13 cellular contexts compared by ENCODE assay signal in the genomic region with DNA sequence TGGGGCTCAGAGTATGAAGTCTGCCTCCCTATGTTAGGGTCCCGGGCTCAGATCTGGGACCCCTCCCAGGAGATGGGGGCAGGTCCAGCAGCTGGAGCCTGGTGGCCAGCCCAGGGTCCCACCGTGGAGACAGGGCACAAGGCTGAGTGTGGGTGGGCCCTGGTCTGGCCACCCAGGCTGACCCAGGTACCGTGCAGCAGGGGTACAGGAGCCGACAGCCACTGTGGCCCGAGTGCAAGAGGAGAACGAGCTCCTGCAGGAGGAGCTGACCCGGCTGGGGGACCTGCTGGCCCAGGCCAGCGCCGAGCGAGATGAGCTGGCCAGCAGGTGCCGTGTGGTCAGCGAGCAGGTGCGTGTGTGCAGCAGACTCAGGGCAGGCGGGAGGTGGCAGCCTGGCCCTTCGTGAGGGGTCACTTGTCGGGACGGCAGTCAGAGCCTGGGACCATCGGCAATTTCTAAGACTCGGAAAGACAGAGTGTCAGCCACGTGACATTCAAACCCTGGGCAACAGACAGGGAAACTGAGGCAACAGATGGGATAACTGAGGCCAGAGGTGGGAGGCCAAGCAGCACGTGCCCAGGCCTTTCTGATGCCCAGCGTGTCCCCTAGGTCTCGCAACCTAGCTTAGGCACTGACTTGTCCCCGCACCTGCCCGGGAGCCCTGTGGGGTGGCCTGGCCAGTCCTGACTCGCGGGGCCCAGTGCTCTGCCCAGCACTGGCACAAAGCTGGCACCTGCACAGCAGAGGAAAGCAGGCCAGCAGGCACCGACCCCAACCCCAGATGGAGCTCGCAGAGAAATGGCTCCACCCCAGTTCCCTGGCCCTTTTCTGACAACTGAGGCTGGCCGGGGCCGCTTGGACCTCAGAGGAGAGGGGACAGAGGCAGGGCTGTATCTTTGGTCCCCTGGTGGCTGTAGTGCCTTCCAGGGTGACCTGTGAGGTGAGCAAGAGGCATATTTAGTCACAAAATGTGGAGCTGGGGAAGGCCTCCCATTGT. TPM values are rescaled to one million over a fixed set of nuclear protein-coding genes. Genes with fewer than 3 reads are reported as not detected.
DNase-seq lines count a peak whose midpoint lies in the region; ATAC-seq and TF ChIP-seq lines count a peak whose summit lies in the region.
"Had no signal": no experiment of that assay in that cellular context is flagged by ENCODE, and none has a peak within 500 bp of the region (broad histone marks: within the 10 kb centered on the region; RNA-seq: fewer than 3 reads in every experiment).

No MANE protein-coding gene starts in this region.

- DNase-seq in BE2C (peak; percentile 6), RWPE1 (ENCODE audit: low spot score) (no peak), Right ventricle myocardium superior (peak; percentile 29), progenitor cell of endocrine pancreas (ENCODE audit: low spot score, unreplicated experiment) (peak; percentile 7), NCI-H774 (lab: John Stamatoyannopoulos, UW) (no peak), LoVo (ENCODE audit: low spot score) (no peak)
- DNase-seq: activated CD4-positive, CD25-positive, alpha-beta regulatory T cell; amygdala; NCI-H2107 had no signal

- H3K27ac Mint-ChIP-seq in progenitor cell of endocrine pancreas: no peak overlapping the region

- peaks cover 7% of the 10 kb centered on the region for H3K4me1 ChIP-seq in BE2C

- CTCF ChIA-PET in RWPE1 (lab: Yijun Ruan, JAX): interaction anchor here (0.6 kb wide), 1 partner anchor 150 kb away, joined by 4 read pairs; no protein-coding TSS in a partner anchor

- intact Hi-C loops in Right ventricle myocardium superior (cut with DNase I): no loop called here

- no peaks in the 10 kb centered on the region for H3K36me3 ChIP-seq in BE2C

- H3K27me3 ChIP-seq in BE2C: no peaks in the 10 kb centered on the region

- H3K9me3 ChIP-seq in BE2C: no peaks in the 10 kb centered on the region

- H3K27ac ChIP-seq in RWPE1: peak overlapping the region; percentile 95

- POLR2A ChIA-PET in RWPE1 (lab: Yijun Ruan, JAX; ENCODE audit: low non-redundant PET): no interaction called here

- peaks cover 9% of the 10 kb centered on the region for H3K27me3 Mint-ChIP-seq in progenitor cell of endocrine pancreas

- H3K9me3 Mint-ChIP-seq in progenitor cell of endocrine pancreas (ENCODE audit: low read depth): no peaks in the 10 kb centered on the region
- H3K9me3 Mint-ChIP-seq: neural crest cell had no signal

- H3K36me3 Mint-ChIP-seq in progenitor cell of endocrine pancreas (ENCODE audit: insufficient read depth): no peaks in the 10 kb centered on the region

- ATAC-seq in Right ventricle myocardium superior (ENCODE audit: poor library complexity) (no peak), GM21619 (IDR thresholded peaks at IDR 0.05; ENCODE audit: unreplicated experiment) (no peak), HG02623 (IDR thresholded peaks at IDR 0.05; ENCODE audit: unreplicated experiment) (no peak)

- H3K4me1 Mint-ChIP-seq in progenitor cell of endocrine pancreas (ENCODE audit: low read depth): no peaks in the 10 kb centered on the region
- H3K4me1 Mint-ChIP-seq: neural crest cell had no signal

- TF ChIP-seq CTCF in BE2C (IDR thresholded peaks at IDR 0.05; ENCODE audit: low read depth, low read length) (no peak), RWPE1 (conservative IDR thresholded peaks at IDR 0.05; ENCODE audit: low read depth) (no peak), progenitor cell of endocrine pancreas (IDR thresholded peaks at IDR 0.05; ENCODE audit: unreplicated experiment) (no peak)

- H3K4me3 Mint-ChIP-seq in progenitor cell of endocrine pancreas (ENCODE audit: low read depth): no peak overlapping the region
- H3K4me3 Mint-ChIP-seq: neural crest cell had no signal

- H3K4me3 ChIP-seq in BE2C (ENCODE audit: low read depth, low read length): no peak overlapping the region
- H3K4me3 ChIP-seq: GM12878 had no signal

RNA-seq across cellular contexts. Expression of gene CROCC2, which starts 13.9 kb away (rescaled TPM):
- polyA plus RNA-seq in BE2C (2012; ENCODE audit: insufficient read depth, insufficient read length, low read depth): not detected
- total RNA-seq in Right ventricle myocardium superior (not detected), progenitor cell of endocrine pancreas (0.36 and 0.40 TPM in 2 replicates)
- total RNA-seq: GM12878, neural crest cell had no signal
- polyA plus RNA-seq: GM12878 had no signal

RNA-seq across cellular contexts. Expression of gene MAB21L4, which starts 24.1 kb away (rescaled TPM):
- not detected for polyA plus RNA-seq in BE2C (2012; ENCODE audit: insufficient read depth, insufficient read length, low read depth)
- total RNA-seq in Right ventricle myocardium superior (not detected), progenitor cell of endocrine pancreas (9.7 and 12.5 TPM in 2 replicates)
- total RNA-seq: GM12878, neural crest cell had no signal

RNA-seq across cellular contexts. Expression of gene AGXT, which starts 51.5 kb away (rescaled TPM):
- polyA plus RNA-seq in BE2C (2012; ENCODE audit: insufficient read depth, insufficient read length, low read depth): not detected
- total RNA-seq in Right ventricle myocardium superior: not detected
- 1.0 and 1.2 TPM in 2 replicates for total RNA-seq in progenitor cell of endocrine pancreas
- total RNA-seq: neural crest cell had no signal
- polyA plus RNA-seq: GM12878 had no signal

Comparison
In these comparisons a context has a peak if more than half of its experiments do, and no peak if none do; other contexts are left out.
1. DNase-seq: peak in BE2C (single experiment), Right ventricle myocardium superior (single experiment) and progenitor cell of endocrine pancreas (single experiment); none in RWPE1 (single experiment), NCI-H774 (single experiment) and LoVo (single experiment).
2. RNA of gene MAB21L4, which starts 24.1 kb away (total RNA-seq): 9.7 to 12.5 TPM in progenitor cell of endocrine pancreas; not detected in Right ventricle myocardium superior (single experiment); every median in the first group is over 10 times any median in the second.